ENCODE assay signal across 15 cellular contexts in genomic region chr3:186895406-186895805, GRCh38. TPM values are rescaled to one million over a fixed set of nuclear protein-coding genes. Genes with fewer than 3 reads are reported as not detected.
DNase-seq lines count a peak whose midpoint lies in the region; ATAC-seq, FAIRE-seq and TF ChIP-seq lines count a peak whose summit lies in the region.
"Had no signal": no experiment of that assay in that cellular context is flagged by ENCODE, and none has a peak within 500 bp of the region (broad histone marks: within the 10 kb centered on the region; RNA-seq: fewer than 3 reads in every experiment).

No MANE protein-coding gene starts in this region.

- H3K27me3 ChIP-seq in H1 (replicated peaks in 1 of 4; ENCODE audit: control insufficient read depth in 3 of 4, extremely low read depth in 1 of 4, insufficient read depth in 3 of 4, low read length in 3 of 4) (no peaks in the 10 kb centered on the region), suprapubic skin (no peaks in the 10 kb centered on the region)
- H3K27me3 ChIP-seq: BLaER1 treated with 17β-estradiol and CSF1 and Interleukin-3, amounts not matched to agents 10 nM and 100 nM had no signal

- H2AFZ ChIP-seq in H1 (ENCODE audit: low read length) = no peak overlapping the region
- H2AFZ ChIP-seq: GM23248 had no signal

- no peak overlapping the region for H3K9ac ChIP-seq in H1 (replicated peaks in 1 of 4; ENCODE audit: extremely low read depth in 1 of 4, low read depth in 3 of 4, low read length in 3 of 4)
- H3K9ac ChIP-seq: BLaER1 treated with 17β-estradiol and CSF1 and Interleukin-3, amounts not matched to agents 10 nM and 100 nM; GM23248 had no signal

- H3K27ac ChIP-seq in H1 (ENCODE audit: low read depth, low read length) (no peak overlapping the region), suprapubic skin (no peak overlapping the region)
- H3K27ac ChIP-seq: BLaER1 treated with 17β-estradiol and CSF1 and Interleukin-3, amounts not matched to agents 10 nM and 100 nM; GM23248 had no signal

- no peak overlapping the region for H2AK5ac ChIP-seq in H1 (ENCODE audit: low read depth, low read length)

- TF ChIP-seq CTCF in H1 (IDR thresholded peaks at IDR 0.05; ENCODE audit: control extremely low read depth in 1 of 3, insufficient read depth in 1 of 3, low read depth in 1 of 3, low read length in 3 of 3) = no peak
- no peak for TF ChIP-seq CTCF in retinal pigment epithelial cell (conservative IDR thresholded peaks at IDR 0.05; ENCODE audit: low read depth, low read length)
- TF ChIP-seq CTCF in suprapubic skin (IDR thresholded peaks at IDR 0.05) = no peak

- no peak overlapping the region for H3K4me3 Mint-ChIP-seq in activated T-cell treated with anti-CD3 and anti-CD28 coated beads, Interleukin-2, amount 50 U/mL, for 4 hours
- H3K4me3 Mint-ChIP-seq: IgD-negative memory B cell had no signal

- H3K4me1 Mint-ChIP-seq in activated T-cell treated with anti-CD3 and anti-CD28 coated beads, Interleukin-2, amount 50 U/mL, for 4 hours (ENCODE audit: low read depth) = peaks cover 10% of the 10 kb centered on the region

- no peak overlapping the region for H3K14ac ChIP-seq in H1 (ENCODE audit: insufficient read length)

- peak; percentile 61 for DNase-seq in ELF-1 (ENCODE audit: low read depth, low spot score)
- peak; percentile 37 for DNase-seq in NCI-H82 treated with DMSO at 0.1 percent for 48 hours (lab: John Stamatoyannopoulos, UW; ENCODE audit: unreplicated experiment)
- DNase-seq in H1 (ENCODE audit: low read depth in 1 of 2, low spot score in 2 of 2) = no peak
- peak; percentile 93 for DNase-seq in retinal pigment epithelial cell (ENCODE audit: low read depth)
- no peak for DNase-seq in iPS-NIHi7 (ENCODE audit: extremely low spot score)
- DNase-seq in suprapubic skin (ENCODE audit: low spot score in 2 of 2) = no peak
- DNase-seq in activated T-cell treated with anti-CD3 and anti-CD28 coated beads, Interleukin-2, amount 50 U/mL, for 4 hours = no peak
- DNase-seq: 8988T; AML-193; CD4-positive, CD25-positive, alpha-beta regulatory T cell; DMS53; GM23248; H7 had no signal

- H3K36me3 Mint-ChIP-seq in activated T-cell treated with anti-CD3 and anti-CD28 coated beads, Interleukin-2, amount 50 U/mL, for 4 hours (ENCODE audit: insufficient read depth) = no peaks in the 10 kb centered on the region
- H3K36me3 Mint-ChIP-seq: CD4-positive, CD25-positive, alpha-beta regulatory T cell; IgD-negative memory B cell had no signal

- H4K91ac ChIP-seq in H1 (replicated peaks; ENCODE audit: insufficient read length, low read length) = no peak overlapping the region

- TF ChIP-seq RAD21 in H1 (IDR thresholded peaks at IDR 0.05 in 1 of 2, conservative IDR thresholded peaks at IDR 0.05 in 1 of 2; ENCODE audit: low read depth in 2 of 2, low read length in 2 of 2) = no peak

- H3K4me2 ChIP-seq in H1 (ENCODE audit: insufficient read depth in 1 of 2, low read depth in 2 of 2, low read length in 2 of 2) = no peak overlapping the region
- H3K4me2 ChIP-seq: BLaER1 treated with 17β-estradiol and CSF1 and Interleukin-3, amounts not matched to agents 10 nM and 100 nM had no signal

- no peaks in the 10 kb centered on the region for H3K9me3 Mint-ChIP-seq in activated T-cell treated with anti-CD3 and anti-CD28 coated beads, Interleukin-2, amount 50 U/mL, for 4 hours
- H3K9me3 Mint-ChIP-seq: IgD-negative memory B cell had no signal

- peak overlapping the region; percentile 1; the same call in 1 of the 2 replicates for H2BK20ac ChIP-seq in H1 (ENCODE audit: low read length)

- no peak overlapping the region for H3K56ac ChIP-seq in H1 (replicated peaks; ENCODE audit: insufficient read length, low read depth, low read length)

- H3K18ac ChIP-seq in H1 (ENCODE audit: extremely low read depth, low read length) = no peak overlapping the region; the same call in 1 of the 2 replicates

- TF ChIP-seq EP300 in H1 (IDR thresholded peaks at IDR 0.05; ENCODE audit: borderline replicate concordance in 1 of 2, low read depth in 2 of 2, low read length in 2 of 2) (no peak), suprapubic skin (IDR thresholded peaks at IDR 0.05) (no peak)

- H4K5ac ChIP-seq in H1 (ENCODE audit: insufficient read length, low read depth, low read length) = no peak overlapping the region

- H4K8ac ChIP-seq in H1 (ENCODE audit: extremely low read depth, insufficient read depth, low read length) = no peak overlapping the region

- H3K9me3 ChIP-seq in H1 (ENCODE audit: insufficient read depth in 2 of 2, low read depth in 1 of 2, low read length in 1 of 2) (peaks cover 7 to 9% of the 10 kb centered on the region in 2 experiments; a peak in 3 of 4 replicates), suprapubic skin (no peaks in the 10 kb centered on the region)

- H3K23me2 ChIP-seq in H1 (ENCODE audit: low read depth, low read length) = no peaks in the 10 kb centered on the region

- no peaks in the 10 kb centered on the region for H3K79me2 ChIP-seq in H1 (ENCODE audit: control insufficient read depth in 1 of 2, insufficient read depth in 2 of 2, low read length in 2 of 2)

- no peaks in the 10 kb centered on the region for H3K27me3 Mint-ChIP-seq in activated T-cell treated with anti-CD3 and anti-CD28 coated beads, Interleukin-2, amount 50 U/mL, for 4 hours (ENCODE audit: low read depth)
- H3K27me3 Mint-ChIP-seq: CD4-positive, CD25-positive, alpha-beta regulatory T cell; IgD-negative memory B cell had no signal

- no peak overlapping the region for H2BK120ac ChIP-seq in H1 (replicated peaks; ENCODE audit: low read depth, low read length)

- H3K36me3 ChIP-seq in H1 (ENCODE audit: control insufficient read depth in 2 of 4, insufficient read depth in 4 of 4, low read length in 3 of 4) (peaks cover 0 to 3% (median 0%) of the 10 kb centered on the region in 4 experiments; a peak in 1 of 8 replicates), suprapubic skin (no peaks in the 10 kb centered on the region)
- H3K36me3 ChIP-seq: BLaER1 treated with 17β-estradiol and CSF1 and Interleukin-3, amounts not matched to agents 10 nM and 100 nM had no signal

- TF ChIP-seq POLR2A in H1 (IDR thresholded peaks at IDR 0.05; ENCODE audit: control extremely low read depth in 1 of 2, low read depth in 2 of 2, low read length in 2 of 2) (no peak), suprapubic skin (IDR thresholded peaks at IDR 0.05) (no peak)

- no peak for FAIRE-seq in H1 (lab: Jason Lieb, UNC)

- H2BK15ac ChIP-seq in H1 (ENCODE audit: low read length) = no peak overlapping the region

- H3K4me3 ChIP-seq in H1 (ENCODE audit: extremely low read depth in 1 of 4, insufficient read depth in 2 of 4, low read depth in 3 of 4, low read length in 4 of 4) (no peak overlapping the region), retinal pigment epithelial cell (ENCODE audit: low read length) (no peak overlapping the region), suprapubic skin (no peak overlapping the region)
- H3K4me3 ChIP-seq: BLaER1 treated with 17β-estradiol and CSF1 and Interleukin-3, amounts not matched to agents 10 nM and 100 nM; GM23248 had no signal

- ATAC-seq in activated T-cell treated with anti-CD3 and anti-CD28 coated beads, Interleukin-2, amount 50 U/mL, for 4 hours = no peak

- H3K79me1 ChIP-seq in H1 (ENCODE audit: low read depth, low read length) = no peaks in the 10 kb centered on the region

- H2BK12ac ChIP-seq in H1 (ENCODE audit: low read depth, low read length) = 0 out of 2 replicates have a peak overlapping the region, but pooled peaks have one; percentile 11

- CTCF ChIA-PET in H1 (lab: Charles Lee; ENCODE audit: partially characterized antibody) = interaction anchor here (1.1 kb wide), 1 partner anchor 257 kb away, joined by 4 read pairs; no protein-coding TSS in a partner anchor

- no peak overlapping the region; the same call in 1 of the 2 replicates for H2BK5ac ChIP-seq in H1 (ENCODE audit: low read depth, low read length)

- H4K20me1 ChIP-seq in H1 (replicated peaks in 1 of 2; ENCODE audit: control insufficient read depth in 1 of 2, insufficient read depth in 2 of 2, low read length in 2 of 2) = no peaks in the 10 kb centered on the region
- H4K20me1 ChIP-seq: BLaER1 treated with 17β-estradiol and CSF1 and Interleukin-3, amounts not matched to agents 10 nM and 100 nM had no signal

- H3K23ac ChIP-seq in H1 (ENCODE audit: insufficient read length) = no peak overlapping the region

- 85% methylated on average over 5 of the region's 5 CpGs; no CpG with 5 or more reads in 1 of the 2 experiments for WGBS in H1 (ENCODE audit: extremely low coverage in 1 of 2, insufficient coverage in 1 of 2, insufficient read length in 1 of 2, insufficient replicate concordance in 2 of 2, low coverage in 1 of 2, low lambda C conversion rate in 2 of 2, missing lambda C conversion rate in 1 of 2), 2 experiments
- WGBS in suprapubic skin = 91% methylated on average over 3 of the region's 5 CpGs

- no peak overlapping the region for H3K4ac ChIP-seq in H1 (replicated peaks; ENCODE audit: insufficient read length, low read depth, low read length)

- H3K4me1 ChIP-seq in H1 (replicated peaks in 1 of 4; ENCODE audit: control insufficient read depth in 3 of 4, insufficient read depth in 4 of 4, low read length in 3 of 4) = peaks cover 0 to 15% (median 3%) of the 10 kb centered on the region in 4 experiments; a peak in 5 of 7 replicates
- no peaks in the 10 kb centered on the region for H3K4me1 ChIP-seq in suprapubic skin
- H3K4me1 ChIP-seq: BLaER1 treated with 17β-estradiol and CSF1 and Interleukin-3, amounts not matched to agents 10 nM and 100 nM had no signal

- POLR2A ChIA-PET in H1 (lab: Charles Lee; ENCODE audit: partially characterized antibody) = no interaction called here

RNA-seq across cellular contexts. Expression of gene ST6GAL1, which starts 34.9 kb away (rescaled TPM):
- total RNA-seq in H1 (2021; fragmentation: NEBNext Ultra II Directional; extraction: Animal tissue kit (Norgen Biotek cat#: 25700)) = 75.9 and 80.9 TPM in 2 replicates
- polyA plus RNA-seq in H1 (2011; rRNA removed) = 41.8 and 62.8 TPM in 2 replicates
- 46.7 TPM for polyA plus RNA-seq in H1 (2011; cell fraction: cytosol; rRNA removed)
- polyA plus RNA-seq in H1 (2011; cell fraction: nucleus; rRNA removed) = 45.9 TPM
- 52.3 to 63.2 TPM (median 56.4 TPM) in 4 replicates for polyA plus RNA-seq in H1 (2012, experiment 1 of 2)
- polyA plus RNA-seq in H1 (2012, experiment 2 of 2) = 24.9 TPM
- 76.2 TPM for polyA plus RNA-seq in H1 (2013, experiment 1 of 2)
- polyA plus RNA-seq in H1 (2013, experiment 2 of 2) = 85.7 TPM
- polyA minus RNA-seq in H1 (2011; rRNA and poly(A)+ RNA removed) = 159 and 242 TPM in 2 replicates
- polyA minus RNA-seq in H1 (2011; cell fraction: cytosol; rRNA and poly(A)+ RNA removed) = 60.2 TPM
- 99.7 TPM for polyA minus RNA-seq in H1 (2011; cell fraction: nucleus; rRNA and poly(A)+ RNA removed)
- 10 to 100 TPM; 23.9 to 42.2 (median 31.9) TPM for total RNA-seq in suprapubic skin
- 100 to 1,000 TPM; 105 to 116 (median 112) TPM for total RNA-seq in activated T-cell treated with anti-CD3 and anti-CD28 coated beads, Interleukin-2, amount 50 U/mL, for 4 hours
- total RNA-seq: GM23248 had no signal

RNA-seq across cellular contexts. Expression of gene ADIPOQ, which starts 52.9 kb away (rescaled TPM):
- total RNA-seq in H1 (2021; fragmentation: NEBNext Ultra II Directional; extraction: Animal tissue kit (Norgen Biotek cat#: 25700)) = not detected in 2 replicates
- polyA plus RNA-seq in H1 (2011; rRNA removed) = not detected in 2 replicates
- not detected for polyA plus RNA-seq in H1 (2011; cell fraction: cytosol; rRNA removed)
- not detected for polyA plus RNA-seq in H1 (2011; cell fraction: nucleus; rRNA removed)
- polyA plus RNA-seq in H1 (2012, experiment 1 of 2) = not detected in 4 replicates
- polyA plus RNA-seq in H1 (2012, experiment 2 of 2) = not detected
- not detected for polyA plus RNA-seq in H1 (2013, experiment 1 of 2)
- polyA plus RNA-seq in H1 (2013, experiment 2 of 2) = not detected
- 0.05 TPM in 1 of 2 replicates, not detected in the other for polyA minus RNA-seq in H1 (2011; rRNA and poly(A)+ RNA removed)
- not detected for polyA minus RNA-seq in H1 (2011; cell fraction: cytosol; rRNA and poly(A)+ RNA removed)
- not detected for polyA minus RNA-seq in H1 (2011; cell fraction: nucleus; rRNA and poly(A)+ RNA removed)
- total RNA-seq in suprapubic skin = 10 to 100 TPM; 10.7 to 21.6 (median 19.7) TPM
- not detected for total RNA-seq in activated T-cell treated with anti-CD3 and anti-CD28 coated beads, Interleukin-2, amount 50 U/mL, for 4 hours
- total RNA-seq: CD4-positive, CD25-positive, alpha-beta regulatory T cell; GM23248; H7 had no signal
- polyA plus RNA-seq: CD4-positive, CD25-positive, alpha-beta regulatory T cell; GM23248; IgD-negative memory B cell had no signal

Comparison
In these comparisons a context has a peak if more than half of its experiments do, and no peak if none do; other contexts are left out.
1. DNase-seq: peak in ELF-1 (single experiment), NCI-H82 treated with DMSO at 0.1 percent for 48 hours (single experiment) and retinal pigment epithelial cell (single experiment); none in H1 (0 of 2), iPS-NIHi7 (single experiment), suprapubic skin (0 of 2) and activated T-cell treated with anti-CD3 and anti-CD28 coated beads, Interleukin-2, amount 50 U/mL, for 4 hours (single experiment).
2. RNA of gene ADIPOQ, which starts 52.9 kb away (total RNA-seq): 10.7 to 21.6 TPM in suprapubic skin; not detected in H1 and not detected in activated T-cell treated with anti-CD3 and anti-CD28 coated beads, Interleukin-2, amount 50 U/mL, for 4 hours; every median in the first group is over 10 times any median in the second.